34 cellular contexts compared by ENCODE assay signal in the genomic region with DNA sequence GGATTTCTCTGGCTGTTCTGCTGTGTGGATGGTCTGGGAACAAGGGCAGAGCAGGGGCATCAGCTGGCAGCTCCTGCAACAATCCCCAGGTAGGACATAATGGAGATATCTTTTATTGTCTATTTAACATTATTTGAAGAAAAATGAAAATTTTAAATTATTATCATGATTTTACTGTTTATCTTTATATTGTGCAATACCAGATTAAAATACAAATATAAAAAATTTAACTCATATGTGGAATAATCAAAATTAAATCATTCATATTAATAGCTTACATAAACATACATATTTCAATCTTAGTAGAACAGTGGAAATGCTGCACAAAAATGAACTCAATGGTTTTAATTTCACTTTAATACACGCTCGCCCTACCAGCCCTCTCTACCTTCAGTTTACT.
"Had no signal": no experiment of that assay in that cellular context is flagged by ENCODE, and none has a peak within 500 bp of the region (broad histone marks: within the 10 kb centered on the region; RNA-seq: fewer than 3 reads in every experiment).

No MANE protein-coding gene starts in this region.

- H3K9ac ChIP-seq: KMS-11 had no signal

- H3K4me2 ChIP-seq: KMS-11 had no signal

- DNase-seq: Karpas-422, Kasumi-1, MG63, MM.1S, MV-4-11, NCI-H1048, NCI-H1092, NCI-H1092 treated with DMSO at 0.1 percent for 48 hours, NCI-H1105, NCI-H1105 treated with DMSO at 0.1 percent for 48 hours, NCI-H1417, NCI-H1417 treated with DMSO at 0.1 percent for 48 hours, NCI-H1436, NCI-H1436 treated with DMSO at 0.1 percent for 48 hours, NCI-H146, NCI-H1694, NCI-H1694 treated with DMSO at 0.1 percent for 48 hours, NCI-H187, NCI-H187 treated with DMSO at 0.1 percent for 48 hours, NCI-H1930, NCI-H2029, NCI-H2029 treated with DMSO at 0.1 percent for 48 hours, NCI-H2081, NCI-H2081 treated with DMSO at 0.1 percent for 48 hours, NCI-H2107, NCI-H2171, NCI-H2171 treated with DMSO at 0.1 percent for 48 hours, NCI-H2227 treated with DMSO at 0.1 percent for 48 hours, NCI-H226, NCI-H345, NCI-H446, NCI-H446 treated with DMSO at 0.1 percent for 48 hours, NCI-H510A had no signal

- H3K4me3 ChIP-seq: MG63 had no signal

- H3K36me3 ChIP-seq: MG63 had no signal

- H3K27ac ChIP-seq: KMS-11 had no signal

- H3K27me3 ChIP-seq: MG63 had no signal

- H3K9me3 ChIP-seq: MG63 had no signal
